23 cellular contexts compared by ENCODE assay signal in genomic region chr3:134625885-134626741, GRCh38. TPM values are rescaled to one million over a fixed set of nuclear protein-coding genes. Genes with fewer than 3 reads are reported as not detected.
DNase-seq lines count a peak whose midpoint lies in the region; ATAC-seq and TF ChIP-seq lines count a peak whose summit lies in the region.
"Had no signal": no experiment of that assay in that cellular context is flagged by ENCODE, and none has a peak within 500 bp of the region (broad histone marks: within the 10 kb centered on the region; RNA-seq: fewer than 3 reads in every experiment).

No MANE protein-coding gene starts in this region.

- no peak overlapping the region for H3K27ac Mint-ChIP-seq in endodermal cell
- H3K27ac Mint-ChIP-seq in progenitor cell of endocrine pancreas = no peak overlapping the region
- H3K27ac Mint-ChIP-seq: CD4-positive, alpha-beta T cell had no signal

- no peak overlapping the region for H2AK5ac ChIP-seq in IMR-90 (ENCODE audit: low read depth, low read length)

- H3K14ac ChIP-seq in IMR-90 (replicated peaks; ENCODE audit: low read depth, low read length) = no peak overlapping the region

- no peak overlapping the region for H4K8ac ChIP-seq in IMR-90 (ENCODE audit: low read depth in 2 of 2, low read length in 2 of 2)

- H3K27me3 ChIP-seq in IMR-90 (ENCODE audit: control insufficient read depth, insufficient read depth, low read length) (peaks cover 3% of the 10 kb centered on the region), endodermal cell (ENCODE audit: control insufficient read depth, insufficient read depth, low read length, poor library complexity, severe bottlenecking) (no peaks in the 10 kb centered on the region)
- H3K27me3 ChIP-seq: BLaER1 treated with 17β-estradiol and CSF1 and Interleukin-3, amounts not matched to agents 10 nM and 100 nM had no signal

- no peak overlapping the region for H2BK120ac ChIP-seq in IMR-90 (ENCODE audit: low read depth, low read length)

- H3K36me3 ChIP-seq in IMR-90 (ENCODE audit: control insufficient read depth, insufficient read depth, low read length) (no peaks in the 10 kb centered on the region), endodermal cell (ENCODE audit: control insufficient read depth, insufficient read depth, low read length) (no peaks in the 10 kb centered on the region)
- H3K36me3 ChIP-seq: BLaER1 treated with 17β-estradiol and CSF1 and Interleukin-3, amounts not matched to agents 10 nM and 100 nM had no signal

- H2AK9ac ChIP-seq in IMR-90 (replicated peaks; ENCODE audit: low read depth, low read length, poor library complexity) = peak overlapping the region; percentile 42

- no peaks in the 10 kb centered on the region for H3K4me1 Mint-ChIP-seq in endodermal cell
- H3K4me1 Mint-ChIP-seq in progenitor cell of endocrine pancreas (ENCODE audit: low read depth) = no peaks in the 10 kb centered on the region

- no peak overlapping the region for H3K4ac ChIP-seq in IMR-90 (ENCODE audit: low read depth, low read length)

- no peak overlapping the region for H3K4me2 ChIP-seq in IMR-90 (ENCODE audit: low read depth, low read length)
- H3K4me2 ChIP-seq: A549; BLaER1 treated with 17β-estradiol and CSF1 and Interleukin-3, amounts not matched to agents 10 nM and 100 nM had no signal

- H3K4me3 ChIP-seq in IMR-90 (ENCODE audit: insufficient read depth, low read depth, low read length) (no peak overlapping the region), endodermal cell (ENCODE audit: low read length) (no peak overlapping the region)
- H3K4me3 ChIP-seq: A549; BLaER1 treated with 17β-estradiol and CSF1 and Interleukin-3, amounts not matched to agents 10 nM and 100 nM had no signal

- POLR2A ChIA-PET in IMR-90 (lab: Charles Lee; ENCODE audit: unreplicated experiment) = no interaction called here

- H2BK15ac ChIP-seq in IMR-90 (ENCODE audit: low read depth, low read length) = no peak overlapping the region

- peaks cover 4% of the 10 kb centered on the region for H3K27me3 Mint-ChIP-seq in endodermal cell (ENCODE audit: insufficient read depth)
- no peaks in the 10 kb centered on the region for H3K27me3 Mint-ChIP-seq in progenitor cell of endocrine pancreas

- intact Hi-C loops in IMR-90 (cut with micrococcal nuclease) = no loop called here

- no peak overlapping the region for H3K27ac ChIP-seq in IMR-90 (ENCODE audit: insufficient read depth, low read length)
- H3K27ac ChIP-seq in endodermal cell (ENCODE audit: low read depth, low read length) = no peak overlapping the region
- H3K27ac ChIP-seq: A549; BLaER1 treated with 17β-estradiol and CSF1 and Interleukin-3, amounts not matched to agents 10 nM and 100 nM had no signal

- H3K36me3 Mint-ChIP-seq in endodermal cell (ENCODE audit: low read depth) (no peaks in the 10 kb centered on the region), progenitor cell of endocrine pancreas (ENCODE audit: insufficient read depth) (peaks cover 1% of the 10 kb centered on the region)

- no peaks in the 10 kb centered on the region for H4K20me1 ChIP-seq in IMR-90 (ENCODE audit: insufficient read depth, low read length)
- H4K20me1 ChIP-seq: BLaER1 treated with 17β-estradiol and CSF1 and Interleukin-3, amounts not matched to agents 10 nM and 100 nM had no signal

- no peaks in the 10 kb centered on the region for H3K79me1 ChIP-seq in IMR-90 (ENCODE audit: low read depth in 1 of 2, low read length in 2 of 2)

- H4K5ac ChIP-seq in IMR-90 (ENCODE audit: low read depth, low read length) = no peak overlapping the region

- peak; percentile 11 for DNase-seq in D341Med (ENCODE audit: low spot score)
- no peak for DNase-seq in IMR-90
- peak; percentile 39 for DNase-seq in endodermal cell
- DNase-seq in progenitor cell of endocrine pancreas (ENCODE audit: low spot score, unreplicated experiment) = peak; percentile 6
- no peak for DNase-seq in COLO829 (ENCODE audit: low spot score)
- DNase-seq in NCI-H1436 (lab: John Stamatoyannopoulos, UW) = no peak
- DNase-seq: AML-193, COR-L47, DMS79 treated with DMSO at 0.1 percent for 48 hours, GF-D8, Karpas-422, NCI-H1092, NCI-H1436 treated with DMSO at 0.1 percent for 48 hours, NCI-H1930, NCI-H446 treated with DMSO at 0.1 percent for 48 hours, NCI-H526, RPMI8226, SHP77 had no signal

- H3K4me1 ChIP-seq in IMR-90 (ENCODE audit: control insufficient read depth, insufficient read depth, low read length) (no peaks in the 10 kb centered on the region), endodermal cell (ENCODE audit: control insufficient read depth, insufficient read depth, low read length) (no peaks in the 10 kb centered on the region)
- H3K4me1 ChIP-seq: A549 had no signal

- H4K91ac ChIP-seq in IMR-90 (ENCODE audit: insufficient read depth, low read depth, low read length) = no peak overlapping the region

- H3K4me3 Mint-ChIP-seq in endodermal cell (no peak overlapping the region), progenitor cell of endocrine pancreas (ENCODE audit: low read depth) (no peak overlapping the region)
- H3K4me3 Mint-ChIP-seq: CD4-positive, alpha-beta T cell had no signal

- ATAC-seq in IMR-90 (ENCODE audit: low read depth) = no peak
- no peak for ATAC-seq in GM19035 (IDR thresholded peaks at IDR 0.05; ENCODE audit: unreplicated experiment)
- ATAC-seq: A549 had no signal

- no peak overlapping the region for H3K18ac ChIP-seq in IMR-90 (ENCODE audit: low read depth, low read length)

- H3K9me3 Mint-ChIP-seq in endodermal cell = peaks cover 3% of the 10 kb centered on the region
- H3K9me3 Mint-ChIP-seq in progenitor cell of endocrine pancreas (ENCODE audit: low read depth) = peaks cover 8% of the 10 kb centered on the region

- no peak overlapping the region for H2BK5ac ChIP-seq in IMR-90 (ENCODE audit: low read depth, low read length, poor library complexity, severe bottlenecking)

- BruUV-seq in IMR-90 (replicated peaks; lab: Mats Ljungman, UMichigan) = no TSS peak

- H3K9me3 ChIP-seq in IMR-90 (ENCODE audit: control insufficient read depth, insufficient read depth, low read length) (no peaks in the 10 kb centered on the region), endodermal cell (ENCODE audit: control insufficient read depth, low read length) (peaks cover 5% of the 10 kb centered on the region)

- WGBS in IMR-90 (ENCODE audit: extremely low coverage in 2 of 2, insufficient read length in 1 of 2), 2 experiments = 60% methylated on average over 2 of the region's 5 CpGs; no CpG with 5 or more reads in 1 of the 2 experiments
- WGBS in endodermal cell (ENCODE audit: insufficient coverage in 1 of 2, insufficient read length in 1 of 2), 2 experiments = 90 to 97% methylated on average over 4 to 5 of the region's 5 CpGs

- in situ Hi-C loops in IMR-90 (cut with MboI; ENCODE audit: low sequenced_read_pairs) = no loop called here

- dilution Hi-C loops in IMR-90 (cut with HindIII; ENCODE audit: low sequenced_read_pairs, unreplicated experiment) = no loop called here

- no peak overlapping the region for H3K9ac ChIP-seq in IMR-90 (ENCODE audit: low read depth, low read length)
- no peak overlapping the region for H3K9ac ChIP-seq in endodermal cell (ENCODE audit: extremely low read depth, low read length, poor library complexity, severe bottlenecking)
- H3K9ac ChIP-seq: BLaER1 treated with 17β-estradiol and CSF1 and Interleukin-3, amounts not matched to agents 10 nM and 100 nM had no signal

- CTCF ChIA-PET in IMR-90 (lab: Yijun Ruan, JAX) = no interaction called here

- no peak for TF ChIP-seq POLR2A in IMR-90 (IDR thresholded peaks at IDR 0.05; ENCODE audit: low read depth, low read length)

- H3K56ac ChIP-seq in IMR-90 (ENCODE audit: extremely low read depth, insufficient read depth, low read length) = no peak overlapping the region

- TF ChIP-seq RAD21 in IMR-90 (IDR thresholded peaks at IDR 0.05; ENCODE audit: low read length) = no peak

- no peak overlapping the region for H2AFZ ChIP-seq in IMR-90 (replicated peaks; ENCODE audit: low read length, poor library complexity)

- no peaks in the 10 kb centered on the region; the same call in 1 of the 2 replicates for H3K9me1 ChIP-seq in IMR-90 (ENCODE audit: insufficient read depth, low read length)

- H3K23ac ChIP-seq in IMR-90 (ENCODE audit: low read depth, low read length) = no peak overlapping the region

- TF ChIP-seq CTCF in IMR-90 (conservative IDR thresholded peaks at IDR 0.05; ENCODE audit: low read depth, low read length) = no peak
- no peak for TF ChIP-seq CTCF in endodermal cell (conservative IDR thresholded peaks at IDR 0.05)
- no peak for TF ChIP-seq CTCF in progenitor cell of endocrine pancreas (IDR thresholded peaks at IDR 0.05; ENCODE audit: unreplicated experiment)

- no peak overlapping the region for H2BK20ac ChIP-seq in IMR-90 (ENCODE audit: low read depth, low read length)

TF ChIP-seq in IMR-90, 13 proteins besides CTCF, POLR2A, EP300 and RAD21:
- TF ChIP-seq MAZ (IDR thresholded peaks at IDR 0.05; ENCODE audit: borderline replicate concordance, low read depth, low read length) = no peak

RNA-seq across cellular contexts. Expression of gene KY, which starts 24.7 kb away (rescaled TPM):
- total RNA-seq in IMR-90 (2012; rRNA removed) (under 0.01 TPM in 2 replicates), endodermal cell (not detected), progenitor cell of endocrine pancreas (not detected in 2 replicates)
- polyA plus RNA-seq in IMR-90 (2012; rRNA removed) = 0.04 and 0.09 TPM in 2 replicates
- 0.02 TPM in 2 replicates for polyA plus RNA-seq in IMR-90 (2012; cell fraction: cytosol; rRNA removed)
- polyA plus RNA-seq in IMR-90 (2012; cell fraction: nucleus; rRNA removed; ENCODE audit: low replicate concordance) = 0.02 and 0.04 TPM in 2 replicates
- polyA plus RNA-seq in endodermal cell (2013, experiment 1 of 2) = 0.14 TPM
- not detected for polyA plus RNA-seq in endodermal cell (2013, experiment 2 of 2)
- total RNA-seq: CD4-positive, alpha-beta T cell; HT-29 had no signal

Comparison
In these comparisons a context has a peak if more than half of its experiments do, and no peak if none do; other contexts are left out.
1. DNase-seq: peak in D341Med (single experiment), endodermal cell (single experiment) and progenitor cell of endocrine pancreas (single experiment); none in IMR-90 (single experiment), COLO829 (single experiment) and NCI-H1436 (single experiment).